In genomic region chr2:1804251-1804855, GRCh38 we compare ENCODE assay signal across 19 cellular contexts.
"Had no signal": no experiment of that assay in that cellular context is flagged by ENCODE, and none has a peak within 500 bp of the region (broad histone marks: within the 10 kb centered on the region; RNA-seq: fewer than 3 reads in every experiment).

No MANE protein-coding gene starts in this region.

- H3K9ac ChIP-seq: neural progenitor cell had no signal

- DNase-seq: activated CD4-positive, alpha-beta memory T cell treated with anti-CD3 and anti-CD28 coated beads for 36 hours; activated CD8-positive, alpha-beta memory T cell treated with anti-CD3 and anti-CD28 coated beads, Interleukin-2, amount 10 ng/mL, durations not matched to agents 7 days and 5 days; activated effector memory CD4-positive, alpha-beta T cell treated with Interleukin-2 at 50 U/mL for 16 hours; activated T-cell treated with anti-CD3 and anti-CD28 coated beads, Interleukin-2, amount 50 U/mL, for 1 hour; adrenal gland; body of pancreas; caudate nucleus; effector CD4-positive, alpha-beta T cell; foreskin keratinocyte; head of caudate nucleus; lower lobe of right lung; naive B cell; right cardiac atrium; T-helper 17 cell; WERI-Rb-1 had no signal

- H3K36me3 ChIP-seq: adrenal gland, lower lobe of right lung, neural progenitor cell, WERI-Rb-1 had no signal

- H3K9me3 ChIP-seq: adrenal gland, body of pancreas, lower lobe of right lung had no signal

- H3K4me1 ChIP-seq: adrenal gland, body of pancreas, foreskin keratinocyte, lower lobe of right lung had no signal

- H3K27me3 ChIP-seq: adrenal gland, body of pancreas, foreskin keratinocyte, neural progenitor cell had no signal

- FAIRE-seq: endothelial cell of umbilical vein had no signal

- H3K4me3 ChIP-seq: adrenal gland, body of pancreas, coronary artery, lower lobe of right lung, neural progenitor cell, smooth muscle cell had no signal

- H3K27ac ChIP-seq: adrenal gland, body of pancreas, foreskin keratinocyte, lower lobe of right lung, neural progenitor cell, WERI-Rb-1 had no signal
